11 cellular contexts compared by ENCODE assay signal in genomic region chr12:79559591-79559990, GRCh38.
"Had no signal": no experiment of that assay in that cellular context is flagged by ENCODE, and none has a peak within 500 bp of the region (broad histone marks: within the 10 kb centered on the region; RNA-seq: fewer than 3 reads in every experiment).

No MANE protein-coding gene starts in this region.

- H3K27me3 ChIP-seq: cardiac muscle cell, gastrocnemius medialis, heart right ventricle, upper lobe of right lung had no signal

- DNase-seq: activated CD4-positive, alpha-beta memory T cell treated with anti-CD3 and anti-CD28 coated beads for 36 hours; activated naive CD8-positive, alpha-beta T cell treated with anti-CD3 and anti-CD28 coated beads, Interleukin-2, amount 50 U/mL, for 24 hours; activated T-cell treated with anti-CD3 and anti-CD28 coated beads, Interleukin-2, amount 50 U/mL, for 48 hours; effector memory CD4-positive, alpha-beta T cell; gastrocnemius medialis; heart right ventricle; kidney; left ventricle myocardium superior; nephron progenitor cell; upper lobe of right lung had no signal

- H3K36me3 ChIP-seq: gastrocnemius medialis, heart right ventricle, upper lobe of right lung had no signal

- H3K4me1 ChIP-seq: gastrocnemius medialis had no signal

- H3K4me1 Mint-ChIP-seq: activated naive CD8-positive, alpha-beta T cell treated with anti-CD3 and anti-CD28 coated beads, Interleukin-2, amount 50 U/mL, for 24 hours had no signal

- H3K4me3 ChIP-seq: cardiac muscle cell, gastrocnemius medialis, heart right ventricle, upper lobe of right lung had no signal

- H3K9me3 ChIP-seq: gastrocnemius medialis, upper lobe of right lung had no signal

- H3K27me3 Mint-ChIP-seq: activated CD4-positive, alpha-beta memory T cell treated with anti-CD3 and anti-CD28 coated beads for 36 hours; activated naive CD8-positive, alpha-beta T cell treated with anti-CD3 and anti-CD28 coated beads, Interleukin-2, amount 50 U/mL, for 24 hours had no signal

- H3K27ac Mint-ChIP-seq: activated CD4-positive, alpha-beta memory T cell treated with anti-CD3 and anti-CD28 coated beads for 36 hours; activated naive CD8-positive, alpha-beta T cell treated with anti-CD3 and anti-CD28 coated beads, Interleukin-2, amount 50 U/mL, for 24 hours; nephron progenitor cell had no signal

- H3K27ac ChIP-seq: cardiac muscle cell had no signal

- ATAC-seq: activated naive CD8-positive, alpha-beta T cell treated with anti-CD3 and anti-CD28 coated beads, Interleukin-2, amount 50 U/mL, for 24 hours; gastrocnemius medialis; upper lobe of right lung had no signal

- H3K4me3 Mint-ChIP-seq: activated CD4-positive, alpha-beta memory T cell treated with anti-CD3 and anti-CD28 coated beads for 36 hours; activated naive CD8-positive, alpha-beta T cell treated with anti-CD3 and anti-CD28 coated beads, Interleukin-2, amount 50 U/mL, for 24 hours; nephron progenitor cell had no signal

- H3K9me3 Mint-ChIP-seq: activated naive CD8-positive, alpha-beta T cell treated with anti-CD3 and anti-CD28 coated beads, Interleukin-2, amount 50 U/mL, for 24 hours had no signal

- H3K36me3 Mint-ChIP-seq: activated CD4-positive, alpha-beta memory T cell treated with anti-CD3 and anti-CD28 coated beads for 36 hours had no signal
